Comparison of ENCODE assay signal across 1 cellular context in genomic region chr17:35764123-35764991, GRCh38.
TF ChIP-seq lines count a peak whose summit lies in the region.

No MANE protein-coding gene starts in this region.

TF ChIP-seq in HepG2, 621 proteins besides CTCF, POLR2A, EP300 and RAD21 (continued from another document and continues in another):
- TF ChIP-seq TRAFD1 (CRISPR knock-in tag; IDR thresholded peaks at IDR 0.05; ENCODE audit: borderline replicate concordance) (no peak), ZNF329 (CRISPR knock-in tag; IDR thresholded peaks at IDR 0.05; ENCODE audit: low read depth) (peak; percentile 80), ELF1 (CRISPR knock-in tag; IDR thresholded peaks at IDR 0.05) (no peak), ATRX (CRISPR knock-in tag; IDR thresholded peaks at IDR 0.05; ENCODE audit: borderline replicate concordance) (no peak), NRL (CRISPR knock-in tag; IDR thresholded peaks at IDR 0.05; ENCODE audit: borderline replicate concordance) (no peak), HBP1 (CRISPR knock-in tag; IDR thresholded peaks at IDR 0.05; ENCODE audit: low read depth) (no peak), PHF21A (CRISPR knock-in tag; IDR thresholded peaks at IDR 0.05) (peak; percentile 81), ZNF780A (CRISPR knock-in tag; IDR thresholded peaks at IDR 0.05) (peak; percentile 71; the same call in 1 of the 2 replicates), KLF11 (CRISPR knock-in tag; IDR thresholded peaks at IDR 0.05) (no peak), ZNF362 (CRISPR knock-in tag; IDR thresholded peaks at IDR 0.05; ENCODE audit: borderline replicate concordance) (peak; percentile 75; the same call in 1 of the 2 replicates), ZBTB34 (CRISPR knock-in tag; IDR thresholded peaks at IDR 0.05) (no peak), TBL1XR1 (IDR thresholded peaks at IDR 0.05; ENCODE audit: borderline replicate concordance, low read length, partially characterized antibody) (no peak), CENPBD1 (CRISPR knock-in tag; IDR thresholded peaks at IDR 0.05; ENCODE audit: borderline replicate concordance, low read depth) (no peak), MLXIP (CRISPR knock-in tag; IDR thresholded peaks at IDR 0.05; ENCODE audit: borderline replicate concordance) (no peak), MAF1 (CRISPR knock-in tag; IDR thresholded peaks at IDR 0.05; ENCODE audit: borderline replicate concordance) (peak; percentile 22; the same call in 1 of the 2 replicates), ZC3H4 (CRISPR knock-in tag; IDR thresholded peaks at IDR 0.05; ENCODE audit: borderline replicate concordance) (no peak), ZNF574 (CRISPR knock-in tag; IDR thresholded peaks at IDR 0.05) (peak; percentile 96), FLYWCH1 (CRISPR knock-in tag; IDR thresholded peaks at IDR 0.05) (no peak), BATF2 (CRISPR knock-in tag; IDR thresholded peaks at IDR 0.05) (no peak), NFE2L1 (CRISPR knock-in tag; IDR thresholded peaks at IDR 0.05; ENCODE audit: borderline replicate concordance) (no peak), RAD51 (IDR thresholded peaks at IDR 0.05; ENCODE audit: borderline replicate concordance) (no peak), ZNF605 (CRISPR knock-in tag; IDR thresholded peaks at IDR 0.05) (no peak; the same call in 1 of the 2 replicates), TCF7L2 (IDR thresholded peaks at IDR 0.05; ENCODE audit: low read depth, low read length) (no peak), ZNF777 (CRISPR knock-in tag; IDR thresholded peaks at IDR 0.05) (peak; percentile 98), FOXP1 (IDR thresholded peaks at IDR 0.05) (no peak), FOXP1 (CRISPR knock-in tag; IDR thresholded peaks at IDR 0.05) (no peak), RARG (CRISPR knock-in tag; IDR thresholded peaks at IDR 0.05; ENCODE audit: low read depth) (no peak), YY1 (IDR thresholded peaks at IDR 0.05; ENCODE audit: insufficient read depth, insufficient replicate concordance, low read depth, low read length) (peak; percentile 67), ZNF788 (CRISPR knock-in tag; IDR thresholded peaks at IDR 0.05; ENCODE audit: borderline replicate concordance) (peak; percentile 83; the same call in 1 of the 2 replicates), MYC (CRISPR knock-in tag; IDR thresholded peaks at IDR 0.05; ENCODE audit: borderline replicate concordance) (peak; percentile 87; the same call in 1 of the 2 replicates), THAP7 (CRISPR knock-in tag; IDR thresholded peaks at IDR 0.05) (0 out of 2 replicates have a peak, but pooled peaks have one; percentile 70), ZMAT3 (CRISPR knock-in tag; conservative IDR thresholded peaks at IDR 0.05) (peak; percentile 80), POLR2AphosphoS5 (IDR thresholded peaks at IDR 0.05; ENCODE audit: low read depth, low read length) (no peak), ZNF747 (CRISPR knock-in tag; IDR thresholded peaks at IDR 0.05; ENCODE audit: borderline replicate concordance) (0 out of 2 replicates have a peak, but pooled peaks have one; percentile 75), ZNF576 (CRISPR knock-in tag; IDR thresholded peaks at IDR 0.05) (no peak), BHLHE40 (IDR thresholded peaks at IDR 0.05; ENCODE audit: low read length) (peak; percentile 65), NFRKB (IDR thresholded peaks at IDR 0.05) (no peak), RORA (CRISPR knock-in tag; IDR thresholded peaks at IDR 0.05) (no peak), KLF6 (CRISPR knock-in tag; IDR thresholded peaks at IDR 0.05) (peak; percentile 73; the same call in 1 of the 2 replicates), ZNF431 (CRISPR knock-in tag; IDR thresholded peaks at IDR 0.05; ENCODE audit: borderline replicate concordance, low read depth) (no peak), ZNF142 (CRISPR knock-in tag; IDR thresholded peaks at IDR 0.05) (peak; percentile 80), ZKSCAN5 (CRISPR knock-in tag; IDR thresholded peaks at IDR 0.05) (no peak), HMG20B (CRISPR knock-in tag; conservative IDR thresholded peaks at IDR 0.05) (no peak; the same call in 1 of the 2 replicates)
